In the genomic region with DNA sequence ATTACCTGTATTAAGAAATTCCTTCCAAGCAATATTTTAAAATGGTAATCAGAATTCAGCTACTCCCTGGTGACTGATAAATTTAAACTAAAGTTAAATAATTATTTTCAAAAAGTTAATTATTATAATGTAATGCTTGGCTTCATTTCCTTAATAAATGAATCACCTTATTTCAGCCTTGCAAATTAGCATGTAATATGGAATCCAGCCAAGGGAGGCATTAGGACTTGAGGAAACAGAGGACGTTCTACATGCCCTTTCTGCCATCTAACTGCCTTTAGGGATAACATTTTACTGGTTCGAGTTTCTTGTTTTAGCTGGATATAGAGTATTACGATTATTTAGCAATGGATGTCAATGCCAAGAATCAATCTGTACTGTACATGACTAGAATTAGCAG, we compare ENCODE assay signal across 27 cellular contexts.
"Had no signal": no experiment of that assay in that cellular context is flagged by ENCODE, and none has a peak within 500 bp of the region (broad histone marks: within the 10 kb centered on the region; RNA-seq: fewer than 3 reads in every experiment).

No MANE protein-coding gene starts in this region.

- H3K27me3 ChIP-seq: heart left ventricle, left lung, ovary, right atrium auricular region, right lobe of liver, stomach, testis, thyroid gland, transverse colon, upper lobe of left lung had no signal

- DNase-seq: heart left ventricle; hypothalamus; islet precursor cell; left colon; left lung; lower lobe of right lung; mammary epithelial cell; mesenchymal stem cell; naive thymus-derived CD4-positive, alpha-beta T cell; ovary; posterior cingulate gyrus; right lobe of liver; stimulated activated CD4-positive, alpha-beta T cell treated with anti-CD3 and anti-CD28 coated beads, Interleukin-1b, Interleukin-23, amount 100 ng/mL, for 48 hours; stimulated activated CD4-positive, alpha-beta T cell treated with anti-CD3 and anti-CD28 coated beads, Interleukin-2, amount 100 ng/mL, for 48 hours; stimulated activated CD4-positive, alpha-beta T cell treated with anti-CD3 and anti-CD28 coated beads, Interleukin-4, amount 100 ng/mL, for 4 hours; stimulated activated naive B cell treated with anti-CD40 and anti-IgM and Interleukin-4, amounts not matched to agents 10 μg/mL and 1 μg/mL and 100 μg/mL, for 72 hours; stimulated activated naive CD8-positive, alpha-beta T cell treated with anti-CD3 and anti-CD28 coated beads, Interleukin-15, Interleukin-2, amounts not matched to agents 100 U/mL and 50 U/mL, for 24 hours; stomach; testis; thyroid gland; transverse colon had no signal

- H3K4me2 ChIP-seq: smooth muscle cell had no signal

- H3K27ac ChIP-seq: heart left ventricle, left lung, lower lobe of right lung, ovary, prostate gland, right atrium auricular region, right lobe of liver, stomach, testis, thyroid gland, transverse colon, upper lobe of left lung had no signal

- H3K36me3 ChIP-seq: heart left ventricle, left lung, lower lobe of right lung, ovary, prostate gland, right atrium auricular region, right lobe of liver, stomach, thyroid gland, transverse colon, upper lobe of left lung had no signal

- H3K9me3 ChIP-seq: ovary, prostate gland, right lobe of liver, testis, thyroid gland had no signal

- H3K27me3 Mint-ChIP-seq: natural killer cell treated with Interleukin-12 subunit alpha and Interleukin-12 subunit beta and Interleukin-15 and Interleukin-18, amount 100 ng/mL, for 72 hours; stimulated activated naive B cell treated with anti-CD40 and anti-IgM and Interleukin-4, amounts not matched to agents 10 μg/mL and 1 μg/mL and 100 μg/mL, for 72 hours had no signal

- H3K27ac Mint-ChIP-seq: mesothelial cell of epicardium; naive thymus-derived CD4-positive, alpha-beta T cell; natural killer cell treated with Interleukin-12 subunit alpha and Interleukin-12 subunit beta and Interleukin-15 and Interleukin-18, amount 100 ng/mL, for 72 hours; stimulated activated naive B cell treated with anti-CD40 and anti-IgM and Interleukin-4, amounts not matched to agents 10 μg/mL and 1 μg/mL and 100 μg/mL, for 72 hours had no signal

- H3K36me3 Mint-ChIP-seq: mesothelial cell of epicardium; natural killer cell treated with Interleukin-12 subunit alpha and Interleukin-12 subunit beta and Interleukin-15 and Interleukin-18, amount 100 ng/mL, for 72 hours; stimulated activated naive B cell treated with anti-CD40 and anti-IgM and Interleukin-4, amounts not matched to agents 10 μg/mL and 1 μg/mL and 100 μg/mL, for 72 hours had no signal

- H3K4me1 Mint-ChIP-seq: mesothelial cell of epicardium; naive thymus-derived CD4-positive, alpha-beta T cell; stimulated activated naive B cell treated with anti-CD40 and anti-IgM and Interleukin-4, amounts not matched to agents 10 μg/mL and 1 μg/mL and 100 μg/mL, for 72 hours had no signal

- H3K4me3 ChIP-seq: heart left ventricle, left lung, lower lobe of right lung, ovary, prostate gland, right atrium auricular region, right lobe of liver, smooth muscle cell, stomach, testis, thyroid gland, transverse colon, upper lobe of left lung had no signal

- H3K4me1 ChIP-seq: heart left ventricle, left lung, lower lobe of right lung, prostate gland, right atrium auricular region, right lobe of liver, stomach, testis, thyroid gland, upper lobe of left lung had no signal

- H3K4me3 Mint-ChIP-seq: mesothelial cell of epicardium; naive thymus-derived CD4-positive, alpha-beta T cell; natural killer cell treated with Interleukin-12 subunit alpha and Interleukin-12 subunit beta and Interleukin-15 and Interleukin-18, amount 100 ng/mL, for 72 hours; stimulated activated naive B cell treated with anti-CD40 and anti-IgM and Interleukin-4, amounts not matched to agents 10 μg/mL and 1 μg/mL and 100 μg/mL, for 72 hours had no signal
